In genomic region chr7:156640257-156640948, GRCh38 we compare ENCODE assay signal across 8 cellular contexts. TPM values are rescaled to one million over a fixed set of nuclear protein-coding genes. Genes with fewer than 3 reads are reported as not detected.
DNase-seq lines count a peak whose midpoint lies in the region; ATAC-seq and TF ChIP-seq lines count a peak whose summit lies in the region.

Gene RNF32 (plus strand): TSS chr7:156640774. CDS start chr7:156643878, 3,104 bp downstream.

- H3F3A ChIP-seq in PC-3 (ENCODE audit: low read length, unreplicated experiment): no peaks in the 10 kb centered on the region

- peak within 1 kb of the TSS; percentile 74 for H3K9ac ChIP-seq in HUES48 (ENCODE audit: low read depth, low read length)
- H3K9ac ChIP-seq in PC-3 (ENCODE audit: low read length): peak within 1 kb of the TSS; percentile 95

- ATAC-seq in GM21390 (IDR thresholded peaks at IDR 0.05; ENCODE audit: unreplicated experiment) (peak; percentile 85), PC-3 (peak; percentile 86)
- peak; percentile 92 to 93 for ATAC-seq in natural killer cell treated with Interleukin-12 subunit alpha and Interleukin-12 subunit beta and Interleukin-15 and Interleukin-18, amount 100 ng/mL, for 72 hours

- no peaks in the 10 kb centered on the region for H3K27me3 Mint-ChIP-seq in Calu3 (ENCODE audit: unreplicated experiment)
- peaks cover 32 to 60% of the 10 kb centered on the region in 2 donors for H3K27me3 Mint-ChIP-seq in natural killer cell treated with Interleukin-12 subunit alpha and Interleukin-12 subunit beta and Interleukin-15 and Interleukin-18, amount 100 ng/mL, for 72 hours

- H3K9me2 ChIP-seq in PC-3 (replicated peaks; ENCODE audit: low read length): no peaks in the 10 kb centered on the region

- H3K27ac Mint-ChIP-seq in Calu3 (ENCODE audit: unreplicated experiment): peak within 1 kb of the TSS; percentile 93
- peak within 1 kb of the TSS; percentile 56 to 67 for H3K27ac Mint-ChIP-seq in natural killer cell treated with Interleukin-12 subunit alpha and Interleukin-12 subunit beta and Interleukin-15 and Interleukin-18, amount 100 ng/mL, for 72 hours

- H3K27me3 ChIP-seq in HUES48 (ENCODE audit: control insufficient read depth, insufficient read depth, low read length) (peaks cover 11% of the 10 kb centered on the region), PC-3 (ENCODE audit: low read length) (no peaks in the 10 kb centered on the region)

- H3K4me2 ChIP-seq in PC-3 (ENCODE audit: low read length): peak within 1 kb of the TSS; percentile 89

- H3K4me3 Mint-ChIP-seq in Calu3 (ENCODE audit: low read depth, unreplicated experiment): peak within 1 kb of the TSS; percentile 80
- H3K4me3 Mint-ChIP-seq in natural killer cell treated with Interleukin-12 subunit alpha and Interleukin-12 subunit beta and Interleukin-15 and Interleukin-18, amount 100 ng/mL, for 72 hours: peak within 1 kb of the TSS; percentile 87

- no peaks in the 10 kb centered on the region for H3K36me3 ChIP-seq in HUES48 (ENCODE audit: control insufficient read depth, insufficient read depth, low read length)
- no peaks in the 10 kb centered on the region for H3K36me3 ChIP-seq in PC-3 (ENCODE audit: low read depth, low read length)

- DNase-seq in Calu3 (peak; percentile 98), PC-3 (peak; percentile 90), activated T-helper 1 cell treated with Interleukin-2 at 50 U/mL for 16 hours (ENCODE audit: low read depth) (peak; percentile 85), fibroblast of gingiva (ENCODE audit: low read depth) (peak; percentile 91)
- peak; percentile 90 for DNase-seq in natural killer cell treated with Interleukin-12 subunit alpha and Interleukin-12 subunit beta and Interleukin-15 and Interleukin-18, amount 100 ng/mL, for 72 hours (ENCODE audit: low spot score)
- peak; percentile 73 to 92 (median 83) for DNase-seq in stimulated activated naive CD4-positive, alpha-beta T cell (lab: John Stamatoyannopoulos, UW)

- H3K27ac ChIP-seq in HUES48 (ENCODE audit: low read depth, low read length): peak within 1 kb of the TSS; percentile 76
- peak within 1 kb of the TSS; percentile 66 for H3K27ac ChIP-seq in PC-3 (ENCODE audit: low read length)

- H3K79me2 ChIP-seq in PC-3 (ENCODE audit: low read length): peaks cover 6% of the 10 kb centered on the region; the same call in 1 of the 2 replicates

- peaks cover 3% of the 10 kb centered on the region for H3K9me3 Mint-ChIP-seq in Calu3 (ENCODE audit: low read depth, unreplicated experiment)
- no peaks in the 10 kb centered on the region for H3K9me3 Mint-ChIP-seq in natural killer cell treated with Interleukin-12 subunit alpha and Interleukin-12 subunit beta and Interleukin-15 and Interleukin-18, amount 100 ng/mL, for 72 hours

- no TSS peak for BruUV-seq in Calu3 (replicated peaks; lab: Mats Ljungman, UMichigan)
- BruUV-seq in PC-3 (replicated peaks; lab: Mats Ljungman, UMichigan): no TSS peak

- peak within 1 kb of the TSS; percentile 75 for H3K4me3 ChIP-seq in HUES48 (ENCODE audit: low read depth, low read length)
- H3K4me3 ChIP-seq in PC-3 (ENCODE audit: low read length): peak within 1 kb of the TSS; percentile 83

- H3K4me1 ChIP-seq in HUES48 (ENCODE audit: control insufficient read depth, insufficient read depth, low read length) (0 out of 2 replicates have a peak, but pooled peaks cover 6% of the 10 kb centered on the region), PC-3 (ENCODE audit: insufficient read depth, low read length) (peaks cover 16% of the 10 kb centered on the region)

- TF ChIP-seq CTCF in Calu3 (IDR thresholded peaks at IDR 0.05; ENCODE audit: unreplicated experiment) (no peak), PC-3 (conservative IDR thresholded peaks at IDR 0.05; ENCODE audit: low read depth, low read length) (no peak)

- peaks cover 23% of the 10 kb centered on the region for H3K36me3 Mint-ChIP-seq in Calu3 (ENCODE audit: insufficient read depth, unreplicated experiment)
- peaks cover 7% of the 10 kb centered on the region for H3K36me3 Mint-ChIP-seq in natural killer cell treated with Interleukin-12 subunit alpha and Interleukin-12 subunit beta and Interleukin-15 and Interleukin-18, amount 100 ng/mL, for 72 hours

- peaks cover 9% of the 10 kb centered on the region for H3K4me1 Mint-ChIP-seq in Calu3 (ENCODE audit: low read depth, unreplicated experiment)
- H3K4me1 Mint-ChIP-seq in natural killer cell treated with Interleukin-12 subunit alpha and Interleukin-12 subunit beta and Interleukin-15 and Interleukin-18, amount 100 ng/mL, for 72 hours (ENCODE audit: low read depth in 2 of 2): peaks cover 6 to 9% of the 10 kb centered on the region in 2 donors

- H3K9me3 ChIP-seq in HUES48 (ENCODE audit: control insufficient read depth, insufficient read depth, low read length) (no peaks in the 10 kb centered on the region), PC-3 (ENCODE audit: low read length) (no peaks in the 10 kb centered on the region)

- intact Hi-C loops in Calu3 (cut with micrococcal nuclease; ENCODE audit: unreplicated experiment): no loop called here
- intact Hi-C loops in PC-3 (cut with micrococcal nuclease): no loop called here

- peak within 1 kb of the TSS; percentile 95 for H2AFZ ChIP-seq in PC-3 (ENCODE audit: low read length)

- POLR2A ChIA-PET in PC-3 (lab: Charles Lee; ENCODE audit: unreplicated experiment): interaction anchor here (0.6 kb wide), 1 partner anchor 33 kb away, joined by 3 read pairs; no protein-coding TSS in a partner anchor

- no peaks in the 10 kb centered on the region for H4K20me1 ChIP-seq in PC-3 (ENCODE audit: low read length)

- CTCF ChIA-PET in Calu3 (lab: Charles Lee): no interaction called here
- CTCF ChIA-PET in PC-3 (lab: Charles Lee): no interaction called here

RNA-seq across cellular contexts. Expression of gene RNF32, which starts in this region (rescaled TPM):
- total RNA-seq in Calu3 (2022) (1.6 and 3.2 TPM in 2 replicates), PC-3 (2014; rRNA removed) (1.7 and 2.2 TPM in 2 replicates)
- total RNA-seq in natural killer cell treated with Interleukin-12 subunit alpha and Interleukin-12 subunit beta and Interleukin-15 and Interleukin-18, amount 100 ng/mL, for 72 hours: not detected

Comparison
In these comparisons a context has a peak if more than half of its experiments do, and no peak if none do; other contexts are left out.
1. Peak in every context shown above with its lines: DNase-seq, ATAC-seq, H3K4me3 ChIP-seq and H3K27ac ChIP-seq.
2. Peak in DNase-seq and ATAC-seq in natural killer cell treated with Interleukin-12 subunit alpha and Interleukin-12 subunit beta and Interleukin-15 and Interleukin-18, amount 100 ng/mL, for 72 hours; RNA of the gene not detected or under 1 TPM.